22 cellular contexts compared by ENCODE assay signal in the genomic region with DNA sequence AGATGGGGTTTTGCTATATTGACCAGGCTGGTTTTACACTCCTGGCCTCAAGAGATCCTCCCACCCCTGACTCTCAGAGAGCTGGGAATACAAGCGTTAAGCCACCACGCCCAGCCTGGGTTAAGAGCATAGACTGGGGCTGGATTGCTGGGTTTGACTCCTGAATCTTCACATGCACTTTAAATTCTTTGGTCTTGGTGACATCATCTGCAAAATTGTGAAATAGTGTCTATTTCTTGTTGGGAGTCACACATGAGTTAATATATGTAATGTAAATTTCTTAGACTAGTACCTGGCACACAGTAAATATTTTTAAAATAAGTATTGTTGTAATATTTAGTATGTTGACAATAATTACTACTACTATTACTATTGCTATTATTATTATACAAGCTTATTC.
DNase-seq lines count a peak whose midpoint lies in the region; ATAC-seq and TF ChIP-seq lines count a peak whose summit lies in the region.
"Had no signal": no experiment of that assay in that cellular context is flagged by ENCODE, and none has a peak within 500 bp of the region (broad histone marks: within the 10 kb centered on the region; RNA-seq: fewer than 3 reads in every experiment).

No MANE protein-coding gene starts in this region.

- ATAC-seq in HG03457 (IDR thresholded peaks at IDR 0.05; ENCODE audit: unreplicated experiment): no peak
- ATAC-seq: A549; CD8-positive, alpha-beta T cell; GM23338 had no signal

- H3K27ac ChIP-seq in 22Rv1: peak overlapping the region; percentile 70
- no peak overlapping the region for H3K27ac ChIP-seq in RWPE1
- H3K27ac ChIP-seq: A549; BLaER1 treated with 17β-estradiol and CSF1 and Interleukin-3, amounts not matched to agents 10 nM and 100 nM; PC-9; SJSA1 had no signal

- DNase-seq in GM03348 (ENCODE audit: low spot score) (peak; percentile 9), OCI-M1 (lab: John Stamatoyannopoulos, UW) (peak; percentile 34), fibroblast of mammary gland (ENCODE audit: low read depth) (peak; percentile 19), NCI-H1092 (lab: John Stamatoyannopoulos, UW) (no peak), COLO668 (lab: John Stamatoyannopoulos, UW; ENCODE audit: unreplicated experiment) (no peak), RWPE1 (ENCODE audit: low spot score) (no peak)
- DNase-seq: CD8-positive, alpha-beta T cell; DMS79; HCEC 1CT; KG1; MV-4-11; NCI-H1417 treated with DMSO at 0.1 percent for 48 hours; NCI-H187 treated with DMSO at 0.1 percent for 48 hours; NCI-H2171; NCI-H446 treated with DMSO at 0.1 percent for 48 hours; PC-9 had no signal

- TF ChIP-seq CTCF in 22Rv1 (IDR thresholded peaks at IDR 0.05) (no peak), fibroblast of mammary gland (conservative IDR thresholded peaks at IDR 0.05; ENCODE audit: control insufficient read depth, insufficient read depth, low read depth, low read length) (no peak), RWPE1 (conservative IDR thresholded peaks at IDR 0.05; ENCODE audit: low read depth) (no peak)

- CTCF ChIA-PET in RWPE1 (lab: Yijun Ruan, JAX): no interaction called here

- no peak overlapping the region for H3K4me3 ChIP-seq in fibroblast of mammary gland (ENCODE audit: control insufficient read depth, low read depth, low read length)
- H3K4me3 ChIP-seq: A549; BLaER1 treated with 17β-estradiol and CSF1 and Interleukin-3, amounts not matched to agents 10 nM and 100 nM; GM23338; PC-9; SJSA1 had no signal

- POLR2A ChIA-PET in RWPE1 (lab: Yijun Ruan, JAX; ENCODE audit: low non-redundant PET): no interaction called here

Comparison
In these comparisons a context has a peak if more than half of its experiments do, and no peak if none do; other contexts are left out.
1. DNase-seq: peak in GM03348 (single experiment), OCI-M1 (single experiment) and fibroblast of mammary gland (single experiment); none in NCI-H1092 (single experiment), COLO668 (single experiment) and RWPE1 (single experiment).